Comparison of ENCODE assay signal across 10 cellular contexts in genomic region chr10:113045155-113046055, GRCh38.
DNase-seq lines count a peak whose midpoint lies in the region; ATAC-seq, FAIRE-seq and TF ChIP-seq lines count a peak whose summit lies in the region.
"Had no signal": no experiment of that assay in that cellular context is flagged by ENCODE, and none has a peak within 500 bp of the region (broad histone marks: within the 10 kb centered on the region; RNA-seq: fewer than 3 reads in every experiment).

No MANE protein-coding gene starts in this region.

- TF ChIP-seq EP300 in A549 (IDR thresholded peaks at IDR 0.05), result no peak
- no peak for TF ChIP-seq EP300 in HepG2 (IDR thresholded peaks at IDR 0.05; ENCODE audit: low read depth in 2 of 2, low read length in 2 of 2)
- TF ChIP-seq EP300 in HepG2 (CRISPR knock-in tag; IDR thresholded peaks at IDR 0.05; ENCODE audit: borderline replicate concordance), result no peak

- H2AFZ ChIP-seq in mammary epithelial cell (ENCODE audit: low read depth, low read length) (no peak overlapping the region), HepG2 (ENCODE audit: low read length) (no peak overlapping the region)

- BruUV-seq in mammary epithelial cell (replicated peaks; lab: Mats Ljungman, UMichigan) (no TSS peak), HepG2 (replicated peaks; lab: Mats Ljungman, UMichigan) (no TSS peak)

- CTCF ChIA-PET in A549 (lab: Yijun Ruan, JAX), result no interaction called here
- CTCF ChIA-PET in mammary epithelial cell (lab: Charles Lee; ENCODE audit: low non-redundant PET), result no interaction called here
- CTCF ChIA-PET in HepG2 (lab: Yijun Ruan, JAX; ENCODE audit: low intra/inter-chr PET ratio, low total read pairs), result no interaction called here

- H3K27ac ChIP-seq in A549 (peak overlapping the region; percentile 5 to 67; a peak in 3 of 6 replicates), mammary epithelial cell (ENCODE audit: insufficient read depth, low read depth, low read length) (peak overlapping the region; percentile 85), HepG2 (ENCODE audit: extremely low read length, insufficient read depth, low read length) (no peak overlapping the region), thyroid gland (no peak overlapping the region)

- no peak for TF ChIP-seq CTCF in A549 (IDR thresholded peaks at IDR 0.05)
- no peak for TF ChIP-seq CTCF in mammary epithelial cell (conservative IDR thresholded peaks at IDR 0.05 in 1 of 2, IDR thresholded peaks at IDR 0.05 in 1 of 2; ENCODE audit: extremely low read depth in 1 of 2, insufficient read depth in 1 of 2, low read depth in 1 of 2, low read length in 2 of 2)
- TF ChIP-seq CTCF in HepG2 (CRISPR knock-in tag; IDR thresholded peaks at IDR 0.05), result no peak
- TF ChIP-seq CTCF in thyroid gland (IDR thresholded peaks at IDR 0.05), result no peak

- ATAC-seq in A549, result peak; percentile 71 to 73; a peak in 5 of 6 replicates
- no peak for ATAC-seq in HepG2
- ATAC-seq in HG02970 (IDR thresholded peaks at IDR 0.05; ENCODE audit: low FRiP score, unreplicated experiment), result no peak
- no peak for ATAC-seq in HG03135 (IDR thresholded peaks at IDR 0.05; ENCODE audit: unreplicated experiment)

- H3K36me3 ChIP-seq in mammary epithelial cell (ENCODE audit: insufficient read depth, low read length) (no peaks in the 10 kb centered on the region), HepG2 (replicated peaks in 1 of 2; ENCODE audit: control insufficient read depth in 1 of 2, insufficient read depth in 2 of 2, low read length in 2 of 2) (peaks cover 25 to 52% of the 10 kb centered on the region in 2 experiments), thyroid gland (no peaks in the 10 kb centered on the region)

- in situ Hi-C loops in mammary epithelial cell (cut with MboI; ENCODE audit: low sequenced_read_pairs in 2 of 2), result no loop called here
- in situ Hi-C loops in HepG2 (cut with HindIII; ENCODE audit: extremely low pct_ligation_motif_present, low pct_unique_long_range_greater_than_20kb), result no loop called here

- TF ChIP-seq POLR2A in A549 (IDR thresholded peaks at IDR 0.05; ENCODE audit: low read length) (no peak), HepG2 (IDR thresholded peaks at IDR 0.05; ENCODE audit: insufficient read depth in 1 of 2, low read depth in 2 of 2, low read length in 2 of 2) (no peak), thyroid gland (IDR thresholded peaks at IDR 0.05) (no peak)

- 72% methylated on average over 10 of the region's 10 CpGs for WGBS in A549 (ENCODE audit: missing lambda C conversion rate)
- 74% methylated on average over 10 of the region's 10 CpGs for WGBS in mammary epithelial cell (ENCODE audit: low coverage, missing lambda C conversion rate)
- WGBS in HepG2 (ENCODE audit: low lambda C conversion rate), result 95% methylated on average over 10 of the region's 10 CpGs
- 92 to 94% methylated on average over 10 of the region's 10 CpGs for WGBS in thyroid gland, 2 donors

- no peak overlapping the region for H3K4me3 ChIP-seq in A549
- no peak overlapping the region for H3K4me3 ChIP-seq in mammary epithelial cell (replicated peaks in 1 of 3; ENCODE audit: insufficient read depth in 1 of 3, low read depth in 2 of 3, low read length in 3 of 3)
- H3K4me3 ChIP-seq in HepG2 (replicated peaks in 1 of 3; ENCODE audit: insufficient read depth in 1 of 3, low read depth in 2 of 3, low read length in 3 of 3), result no peak overlapping the region
- no peak overlapping the region for H3K4me3 ChIP-seq in thyroid gland (replicated peaks in 1 of 3)

- no peaks in the 10 kb centered on the region for H3K27me3 ChIP-seq in mammary epithelial cell (ENCODE audit: insufficient read depth, low read length)
- no peaks in the 10 kb centered on the region for H3K27me3 ChIP-seq in HepG2 (ENCODE audit: control insufficient read depth in 1 of 2, insufficient read depth in 2 of 2, low read length in 2 of 2)
- H3K27me3 ChIP-seq in thyroid gland, result no peaks in the 10 kb centered on the region

- DNase-seq in A549 (ENCODE audit: low read depth in 1 of 2, low spot score in 1 of 2) (peak in 1 of 2 experiments; percentile 38), HS-5 (ENCODE audit: low read depth) (peak; percentile 38), mammary epithelial cell (peak; percentile 95), HepG2 (ENCODE audit: low spot score) (no peak), T-helper 9 cell (no peak), thyroid gland (no peak)
- DNase-seq: NCI-H1092 had no signal

- H3K4me1 ChIP-seq in A549 (peaks cover 59% of the 10 kb centered on the region), mammary epithelial cell (ENCODE audit: insufficient read depth, low read length) (peaks cover 46% of the 10 kb centered on the region), HepG2 (ENCODE audit: insufficient read depth, low read length) (no peaks in the 10 kb centered on the region), thyroid gland (peaks cover 26 to 42% of the 10 kb centered on the region in 2 donors)

- H3K4me2 ChIP-seq in A549, result peak overlapping the region; percentile 54
- peak overlapping the region; percentile 32 for H3K4me2 ChIP-seq in mammary epithelial cell (ENCODE audit: insufficient read depth, low read depth, low read length)
- no peak overlapping the region for H3K4me2 ChIP-seq in HepG2 (ENCODE audit: low read depth, low read length)

- H3K79me2 ChIP-seq in mammary epithelial cell (ENCODE audit: insufficient read depth, low read length), result peaks cover 59% of the 10 kb centered on the region
- H3K79me2 ChIP-seq in HepG2 (ENCODE audit: insufficient read depth, low read length), result peaks cover 75% of the 10 kb centered on the region

- intact Hi-C loops in mammary epithelial cell (cut with micrococcal nuclease) (loop anchor here (5.0 kb wide), 1 partner anchor 42 kb away; no protein-coding TSS in a partner anchor), HepG2 (cut with micrococcal nuclease; ENCODE audit: unreplicated experiment) (no loop called here), thyroid gland (cut with DNase I) (no loop called here)

- no peak for FAIRE-seq in A549 (lab: Jason Lieb, UNC)
- FAIRE-seq in HepG2 (lab: Jason Lieb, UNC), result no peak
- FAIRE-seq: urothelium cell line had no signal

- H4K20me1 ChIP-seq in mammary epithelial cell (ENCODE audit: insufficient read depth, low read length), result no peaks in the 10 kb centered on the region
- peaks cover 58% of the 10 kb centered on the region for H4K20me1 ChIP-seq in HepG2 (ENCODE audit: insufficient read depth, low read length)

- no peaks in the 10 kb centered on the region for H3K9me3 ChIP-seq in A549
- no peaks in the 10 kb centered on the region for H3K9me3 ChIP-seq in mammary epithelial cell (replicated peaks; ENCODE audit: insufficient read depth, low read length)
- H3K9me3 ChIP-seq in HepG2 (ENCODE audit: low read length), result no peaks in the 10 kb centered on the region
- H3K9me3 ChIP-seq in thyroid gland, result no peaks in the 10 kb centered on the region

- no peak for TF ChIP-seq RAD21 in A549 (conservative IDR thresholded peaks at IDR 0.05 in 1 of 2, IDR thresholded peaks at IDR 0.05 in 1 of 2)
- no peak for TF ChIP-seq RAD21 in HepG2 (CRISPR knock-in tag; IDR thresholded peaks at IDR 0.05)

- H3K9ac ChIP-seq in mammary epithelial cell (ENCODE audit: insufficient read depth, low read length), result peak overlapping the region; percentile 31
- H3K9ac ChIP-seq in HepG2 (ENCODE audit: insufficient read depth, low read depth, low read length), result no peak overlapping the region

- POLR2A ChIA-PET in A549 (lab: Yijun Ruan, JAX) (no interaction called here), HepG2 (lab: Yijun Ruan, JAX) (no interaction called here)

- dilution Hi-C loops in mammary epithelial cell (cut with HindIII; ENCODE audit: low sequenced_read_pairs), result no loop called here

TF ChIP-seq in A549, 52 proteins besides CTCF, POLR2A, EP300 and RAD21 (continues in another document):
- TF ChIP-seq HEYL (CRISPR knock-in tag; IDR thresholded peaks at IDR 0.05) (no peak), FOSL2 (IDR thresholded peaks at IDR 0.05) (no peak), FOSL2 (CRISPR knock-in tag; IDR thresholded peaks at IDR 0.05) (peak; percentile 48)

TF ChIP-seq in HepG2, 621 proteins besides CTCF, POLR2A, EP300 and RAD21:
- TF ChIP-seq THRA (CRISPR knock-in tag; IDR thresholded peaks at IDR 0.05; ENCODE audit: borderline replicate concordance) (no peak), AGO2 (optimal IDR thresholded peaks at IDR 0.05; ENCODE audit: low read depth, low read length) (peak; percentile 47), RBM22 (optimal IDR thresholded peaks at IDR 0.05; ENCODE audit: low read length) (peak; percentile 33), ZNF451 (CRISPR knock-in tag; IDR thresholded peaks at IDR 0.05) (no peak)
TF ChIP-seq in HepG2: peak in this region for 2.

Comparison
In these comparisons a context has a peak if more than half of its experiments do, and no peak if none do; other contexts are left out.
1. ATAC-seq: peak in A549 (2 of 2); none in HepG2 (single experiment), HG02970 (single experiment) and HG03135 (single experiment).
2. DNase-seq: peak in HS-5 (single experiment) and mammary epithelial cell (single experiment); none in HepG2 (single experiment), T-helper 9 cell (single experiment) and thyroid gland (0 of 2).
3. H3K27ac ChIP-seq: peak in A549 (2 of 2) and mammary epithelial cell (single experiment); none in HepG2 (single experiment) and thyroid gland (0 of 3).